Comparison of ENCODE assay signal across 2 cellular contexts in genomic region chr18:63818212-63818611, GRCh38.
TF ChIP-seq lines count a peak whose summit lies in the region.

No MANE protein-coding gene starts in this region.

TF ChIP-seq in IMR-90, 13 proteins besides CTCF, POLR2A, EP300 and RAD21 (continued from another document):
- no peak for TF ChIP-seq USF2 (IDR thresholded peaks at IDR 0.05; ENCODE audit: low read depth, low read length)
- no peak for TF ChIP-seq SMC3 (IDR thresholded peaks at IDR 0.05; ENCODE audit: low read depth, low read length)

TF ChIP-seq in SK-N-SH treated with all-trans-retinoic acid at 6 μM for 48 hours, 23 proteins besides CTCF, POLR2A, EP300 and RAD21 (continued from another document):
- TF ChIP-seq ISL1 (CRISPR knock-in tag; IDR thresholded peaks at IDR 0.05), result no peak
- no peak for TF ChIP-seq CSDC2 (CRISPR knock-in tag; IDR thresholded peaks at IDR 0.05)
- TF ChIP-seq POU6F1 (CRISPR knock-in tag; IDR thresholded peaks at IDR 0.05; ENCODE audit: borderline replicate concordance, low read depth), result no peak
- TF ChIP-seq ZNF70 (CRISPR knock-in tag; IDR thresholded peaks at IDR 0.05), result no peak
- TF ChIP-seq PATZ1 (CRISPR knock-in tag; IDR thresholded peaks at IDR 0.05; ENCODE audit: borderline replicate concordance), result no peak
- TF ChIP-seq GLIS3 (CRISPR knock-in tag; IDR thresholded peaks at IDR 0.05), result no peak
- no peak for TF ChIP-seq CSRNP3 (CRISPR knock-in tag; IDR thresholded peaks at IDR 0.05)
- TF ChIP-seq TSHZ2 (CRISPR knock-in tag; IDR thresholded peaks at IDR 0.05), result no peak
- TF ChIP-seq ZFP30 (CRISPR knock-in tag; IDR thresholded peaks at IDR 0.05), result no peak
